Comparison of ENCODE assay signal across 28 cellular contexts in genomic region chr3:39762537-39762936, GRCh38. TPM values are rescaled to one million over a fixed set of nuclear protein-coding genes. Genes with fewer than 3 reads are reported as not detected.
"Had no signal": no experiment of that assay in that cellular context is flagged by ENCODE, and none has a peak within 500 bp of the region (broad histone marks: within the 10 kb centered on the region; RNA-seq: fewer than 3 reads in every experiment).

No MANE protein-coding gene starts in this region.

- H3K4me3 ChIP-seq: esophagus muscularis mucosa, gastrocnemius medialis, heart left ventricle had no signal

- H3K36me3 ChIP-seq: brain microvascular endothelial cell, esophagus muscularis mucosa, gastrocnemius medialis, heart left ventricle, WERI-Rb-1 had no signal

- H3K27ac ChIP-seq: brain microvascular endothelial cell, esophagus muscularis mucosa, foreskin keratinocyte, gastrocnemius medialis, heart left ventricle, WERI-Rb-1 had no signal

- H3K9me3 ChIP-seq: esophagus muscularis mucosa, gastrocnemius medialis, heart left ventricle had no signal

- DNase-seq: activated B cell treated with CpG ODN at 0.5 μM for 24 hours; activated CD4-positive, alpha-beta T cell treated with anti-CD3 and anti-CD28 coated beads for 48 hours; activated CD4-positive, alpha-beta T cell treated with anti-CD3 and anti-CD28 coated beads, Interleukin-2, amount 50 U/mL, for 1 hour; activated CD4-positive, alpha-beta T cell treated with anti-CD3 and anti-CD28 coated beads, Interleukin-2, amount 50 U/mL, for 48 hours; activated CD8-positive, alpha-beta memory T cell treated with anti-CD3 and anti-CD28 coated beads for 24 hours; activated CD8-positive, alpha-beta T cell treated with anti-CD3 and anti-CD28 coated beads for 36 hours; activated effector memory CD4-positive, alpha-beta T cell treated with Interleukin-2 at 50 U/mL for 16 hours; activated gamma-delta T cell treated with Interleukin-2 at 50 U/mL for 16 hours; activated naive CD4-positive, alpha-beta T cell treated with anti-CD3 and anti-CD28 coated beads, Interleukin-2, amount 50 U/mL, for 16 hours; activated naive CD4-positive, alpha-beta T cell treated with Interleukin-2 at 50 U/mL for 16 hours; activated T-cell treated with anti-CD3 and anti-CD28 coated beads, Interleukin-2, amount 50 U/mL, for 4 hours; amniotic stem cell; anterior cingulate cortex; brain microvascular endothelial cell; cortex of kidney; dermis blood vessel endothelial cell; effector CD4-positive, alpha-beta T cell; effector memory CD8-positive, alpha-beta T cell; foreskin keratinocyte; gastrocnemius medialis; glutamatergic neuron; heart left ventricle; T-helper 2 cell; WERI-Rb-1 had no signal

- H3K4me1 ChIP-seq: esophagus muscularis mucosa, foreskin keratinocyte, heart left ventricle had no signal

- H3K27me3 ChIP-seq: brain microvascular endothelial cell, esophagus muscularis mucosa, gastrocnemius medialis, heart left ventricle had no signal

RNA-seq across cellular contexts. Expression of gene MYRIP, which starts 46.9 kb away (rescaled TPM):
- total RNA-seq: activated CD8-positive, alpha-beta T cell treated with anti-CD3 and anti-CD28 coated beads for 36 hours; activated T-cell treated with anti-CD3 and anti-CD28 coated beads, Interleukin-2, amount 50 U/mL, for 4 hours; activated T-helper 17 cell treated with anti-CD3 and anti-CD28 coated beads, Interleukin-2, amount 50 U/mL, for 72 hours; bronchial epithelial cell; foreskin keratinocyte; T-helper 1 cell treated with Interleukin-12 subunit alpha and Interleukin-12 subunit beta and Interleukin-4 antibody, amounts not matched to agents 30 ng/mL and 1 ng/mL, for 36 hours had no signal
